8 cellular contexts compared by ENCODE assay signal in genomic region chr5:172959824-172960799, GRCh38. TPM values are rescaled to one million over a fixed set of nuclear protein-coding genes. Genes with fewer than 3 reads are reported as not detected.
A peak's percentile ranks its signal among the peaks of the same experiment; 100 is the strongest.
DNase-seq lines count a peak whose midpoint lies in the region; ATAC-seq, FAIRE-seq and TF ChIP-seq lines count a peak whose summit lies in the region.

No MANE protein-coding gene starts in this region.

- H3K27me3 ChIP-seq in HepG2 (ENCODE audit: control insufficient read depth in 1 of 2, insufficient read depth in 2 of 2, low read length in 2 of 2): peaks cover 0 to 2% of the 10 kb centered on the region in 2 experiments; a peak in 1 of 5 replicates
- H3K27me3 ChIP-seq in tibial artery: no peaks in the 10 kb centered on the region

- no peak for DNase-seq in activated CD4-positive, alpha-beta T cell treated with anti-CD3 and anti-CD28 coated beads, Interleukin-2, amount 10 ng/mL, durations not matched to agents 7 days and 5 days
- no peak for DNase-seq in activated CD4-positive, alpha-beta T cell treated with anti-CD3 and anti-CD28 coated beads for 1 hour
- DNase-seq in amniotic epithelial cell (ENCODE audit: low read depth): peak; percentile 34
- DNase-seq in HepG2 (ENCODE audit: low spot score): no peak
- DNase-seq in tibial artery: no peak
- DNase-seq in NCI-H187 (lab: John Stamatoyannopoulos, UW): no peak
- DNase-seq in HT-29 (ENCODE audit: low spot score): no peak
- DNase-seq in NCI-H1694 treated with DMSO at 0.1 percent for 48 hours (lab: John Stamatoyannopoulos, UW): no peak

- no peak for TF ChIP-seq POLR2A in HepG2 (IDR thresholded peaks at IDR 0.05; ENCODE audit: insufficient read depth in 1 of 2, low read depth in 2 of 2, low read length in 2 of 2)

- H3K4me3 Mint-ChIP-seq in activated CD4-positive, alpha-beta T cell treated with anti-CD3 and anti-CD28 coated beads, Interleukin-2, amount 10 ng/mL, durations not matched to agents 7 days and 5 days: peak overlapping the region; percentile 85

- POLR2A ChIA-PET in activated CD4-positive, alpha-beta T cell treated with anti-CD3 and anti-CD28 coated beads, Interleukin-2, amount 10 ng/mL, durations not matched to agents 7 days and 5 days (lab: Charles Lee): interaction anchor here (0.7 kb wide), 1 partner anchor 33 kb away, joined by 3 read pairs; no protein-coding TSS in a partner anchor
- POLR2A ChIA-PET in HepG2 (lab: Yijun Ruan, JAX): interaction anchor here (0.6 to 1.8 kb wide), 13 partner anchors 12 to 368 kb away, joined by 3 to 17 read pairs (median 4); partner anchors contain the start of genes ATP6V0E1, BNIP1, DUSP1 and STC2

- peaks cover 15% of the 10 kb centered on the region for H3K4me1 ChIP-seq in HepG2 (ENCODE audit: insufficient read depth, low read length)
- H3K4me1 ChIP-seq in tibial artery: peaks cover 0 to 54% (median 21%) of the 10 kb centered on the region in 4 donors

- no peak for ATAC-seq in HepG2

- H3K27ac ChIP-seq in HepG2 (ENCODE audit: extremely low read length, insufficient read depth, low read length) (peak overlapping the region; percentile 81), tibial artery (peak overlapping the region; percentile 79 to 89)

- H3K9me3 ChIP-seq in HepG2 (ENCODE audit: low read length) (no peaks in the 10 kb centered on the region), tibial artery (no peaks in the 10 kb centered on the region)

- H3K36me3 Mint-ChIP-seq in activated CD4-positive, alpha-beta T cell treated with anti-CD3 and anti-CD28 coated beads, Interleukin-2, amount 10 ng/mL, durations not matched to agents 7 days and 5 days (ENCODE audit: low read depth): peaks cover 11% of the 10 kb centered on the region

- peaks cover 13% of the 10 kb centered on the region for H3K79me2 ChIP-seq in HepG2 (ENCODE audit: insufficient read depth, low read length)

- H3K27ac Mint-ChIP-seq in activated CD4-positive, alpha-beta T cell treated with anti-CD3 and anti-CD28 coated beads, Interleukin-2, amount 10 ng/mL, durations not matched to agents 7 days and 5 days: peak overlapping the region; percentile 96

- no peak overlapping the region for H2AFZ ChIP-seq in HepG2 (ENCODE audit: low read length)

- TF ChIP-seq EP300 in HepG2 (IDR thresholded peaks at IDR 0.05; ENCODE audit: low read depth in 2 of 2, low read length in 2 of 2): no peak
- no peak for TF ChIP-seq EP300 in HepG2 (CRISPR knock-in tag; IDR thresholded peaks at IDR 0.05; ENCODE audit: borderline replicate concordance)

- FAIRE-seq in HepG2 (lab: Jason Lieb, UNC): no peak

- CTCF ChIA-PET in activated CD4-positive, alpha-beta T cell treated with anti-CD3 and anti-CD28 coated beads, Interleukin-2, amount 10 ng/mL, durations not matched to agents 7 days and 5 days (lab: Charles Lee): interaction anchor here (0.6 to 2.3 kb wide), 18 partner anchors 8 to 371 kb away, joined by 3 to 15 read pairs (median 5); partner anchors contain the start of gene ATP6V0E1
- CTCF ChIA-PET in HepG2 (lab: Yijun Ruan, JAX; ENCODE audit: low intra/inter-chr PET ratio, low total read pairs): no interaction called here

- BruUV-seq in HepG2 (replicated peaks; lab: Mats Ljungman, UMichigan): TSS peak; percentile 53

- H3K36me3 ChIP-seq in HepG2 (replicated peaks in 1 of 2; ENCODE audit: control insufficient read depth in 1 of 2, insufficient read depth in 2 of 2, low read length in 2 of 2) (peaks cover 1 to 21% of the 10 kb centered on the region in 2 experiments; a peak in 4 of 5 replicates), tibial artery (peaks cover 0 to 25% (median 7%) of the 10 kb centered on the region in 3 donors)

- H3K9ac ChIP-seq in HepG2 (ENCODE audit: insufficient read depth, low read depth, low read length): peak overlapping the region; percentile 98

- in situ Hi-C loops in HepG2 (cut with HindIII; ENCODE audit: extremely low pct_ligation_motif_present, low pct_unique_long_range_greater_than_20kb): no loop called here

- no peak for TF ChIP-seq RAD21 in HepG2 (CRISPR knock-in tag; IDR thresholded peaks at IDR 0.05)

- H3K4me2 ChIP-seq in HepG2 (ENCODE audit: low read depth, low read length): peak overlapping the region; percentile 97

- no peak for TF ChIP-seq CTCF in HepG2 (CRISPR knock-in tag; IDR thresholded peaks at IDR 0.05)
- no peak for TF ChIP-seq CTCF in tibial artery (IDR thresholded peaks at IDR 0.05)

- H3K27me3 Mint-ChIP-seq in activated CD4-positive, alpha-beta T cell treated with anti-CD3 and anti-CD28 coated beads, Interleukin-2, amount 10 ng/mL, durations not matched to agents 7 days and 5 days: peaks cover 1% of the 10 kb centered on the region

- no peaks in the 10 kb centered on the region for H3K9me3 Mint-ChIP-seq in activated CD4-positive, alpha-beta T cell treated with anti-CD3 and anti-CD28 coated beads, Interleukin-2, amount 10 ng/mL, durations not matched to agents 7 days and 5 days

- peak overlapping the region; percentile 81 to 99 (median 91) for H3K4me3 ChIP-seq in HepG2 (replicated peaks in 1 of 3; ENCODE audit: insufficient read depth in 1 of 3, low read depth in 2 of 3, low read length in 3 of 3)
- peak overlapping the region; percentile 85 to 89 for H3K4me3 ChIP-seq in tibial artery

- peaks cover 31% of the 10 kb centered on the region for H3K4me1 Mint-ChIP-seq in activated CD4-positive, alpha-beta T cell treated with anti-CD3 and anti-CD28 coated beads, Interleukin-2, amount 10 ng/mL, durations not matched to agents 7 days and 5 days

- WGBS in HepG2 (ENCODE audit: low lambda C conversion rate): 14% methylated on average over 28 of the region's 28 CpGs

- intact Hi-C loops in HepG2 (cut with micrococcal nuclease; ENCODE audit: unreplicated experiment) (no loop called here), tibial artery (cut with DNase I; ENCODE audit: low total_unique reads) (no loop called here)

- no peaks in the 10 kb centered on the region for H4K20me1 ChIP-seq in HepG2 (ENCODE audit: insufficient read depth, low read length)

TF ChIP-seq in HepG2, 621 proteins besides CTCF, POLR2A, EP300 and RAD21 (continues in another document):
- TF ChIP-seq MED13 (CRISPR knock-in tag; IDR thresholded peaks at IDR 0.05) (no peak), KDM5A (IDR thresholded peaks at IDR 0.05; ENCODE audit: borderline replicate concordance, low read length) (peak; percentile 50), SCMH1 (CRISPR knock-in tag; IDR thresholded peaks at IDR 0.05; ENCODE audit: borderline replicate concordance) (no peak)

RNA-seq across cellular contexts. Expression of gene RPL26L1, which starts 0.9 kb away (rescaled TPM):
- 10 to 100 TPM; 39.9 to 44.3 TPM for total RNA-seq in activated CD4-positive, alpha-beta T cell treated with anti-CD3 and anti-CD28 coated beads, Interleukin-2, amount 10 ng/mL, durations not matched to agents 7 days and 5 days
- total RNA-seq in HepG2 (2016; rRNA removed; fragmentation: Illumina TruSeq; extraction: Trizol): 83.6 and 107 TPM in 2 replicates
- 33.3 and 37.4 TPM in 2 replicates for total RNA-seq in HepG2 (2016; cell fraction: cytosol; rRNA removed; fragmentation: Illumina TruSeq; extraction: Trizol; ENCODE audit: low read depth)
- 76.9 and 117 TPM in 2 replicates for total RNA-seq in HepG2 (2016; cell fraction: insoluble cytoplasmic fraction; rRNA removed; fragmentation: Illumina TruSeq; extraction: Trizol)
- 30.1 and 30.8 TPM in 2 replicates for total RNA-seq in HepG2 (2016; cell fraction: membrane; rRNA removed; fragmentation: Illumina TruSeq; extraction: Trizol)
- total RNA-seq in HepG2 (2016; cell fraction: nucleus; rRNA removed; fragmentation: Illumina TruSeq; extraction: Trizol): 29.9 and 31.6 TPM in 2 replicates
- polyA plus RNA-seq in HepG2 (2011; rRNA removed): 60.0 and 61.2 TPM in 2 replicates
- 63.1 and 67.2 TPM in 2 replicates for polyA plus RNA-seq in HepG2 (2011; cell fraction: cytosol; rRNA removed)
- polyA plus RNA-seq in HepG2 (2011; cell fraction: nucleus; rRNA removed): 19.5 and 21.3 TPM in 2 replicates
- 45.5 and 54.3 TPM in 2 replicates for polyA plus RNA-seq in HepG2 (2012)
- polyA plus RNA-seq in HepG2 (2016; cell fraction: cytosol; fragmentation: Illumina TruSeq; extraction: Trizol; ENCODE audit: low read depth): 32.2 and 38.5 TPM in 2 replicates
- 125 and 151 TPM in 2 replicates for polyA plus RNA-seq in HepG2 (2016; cell fraction: insoluble cytoplasmic fraction; fragmentation: Illumina TruSeq; extraction: Trizol; ENCODE audit: low read depth)
- polyA plus RNA-seq in HepG2 (2016; cell fraction: membrane; fragmentation: Illumina TruSeq; extraction: Trizol; ENCODE audit: low read depth): 30.7 and 36.9 TPM in 2 replicates
- polyA plus RNA-seq in HepG2 (2016; cell fraction: nucleus; fragmentation: Illumina TruSeq; extraction: Trizol; ENCODE audit: insufficient read depth, low read depth): 58.3 and 63.6 TPM in 2 replicates
- 31.1 and 88.5 TPM in 2 replicates for polyA minus RNA-seq in HepG2 (2011; rRNA and poly(A)+ RNA removed; ENCODE audit: low replicate concordance)
- polyA minus RNA-seq in HepG2 (2011; cell fraction: cytosol; rRNA and poly(A)+ RNA removed): 12.4 and 13.4 TPM in 2 replicates
- polyA minus RNA-seq in HepG2 (2011; cell fraction: nucleus; rRNA and poly(A)+ RNA removed): 6.7 and 7.5 TPM in 2 replicates
- total RNA-seq in HT-29 (2014; rRNA removed; shearing (Covaris generic)): 36.6 and 41.9 TPM in 2 replicates

RNA-seq across cellular contexts. Expression of gene ATP6V0E1, which starts 23.5 kb away (rescaled TPM):
- total RNA-seq in activated CD4-positive, alpha-beta T cell treated with anti-CD3 and anti-CD28 coated beads, Interleukin-2, amount 10 ng/mL, durations not matched to agents 7 days and 5 days: 100 to 1,000 TPM; 168 to 192 TPM
- total RNA-seq in HepG2 (2016; rRNA removed; fragmentation: Illumina TruSeq; extraction: Trizol): 121 and 143 TPM in 2 replicates
- 42.6 and 60.2 TPM in 2 replicates for total RNA-seq in HepG2 (2016; cell fraction: cytosol; rRNA removed; fragmentation: Illumina TruSeq; extraction: Trizol; ENCODE audit: low read depth)
- 133 and 156 TPM in 2 replicates for total RNA-seq in HepG2 (2016; cell fraction: insoluble cytoplasmic fraction; rRNA removed; fragmentation: Illumina TruSeq; extraction: Trizol)
- total RNA-seq in HepG2 (2016; cell fraction: membrane; rRNA removed; fragmentation: Illumina TruSeq; extraction: Trizol): 107 and 116 TPM in 2 replicates
- 95.8 and 110 TPM in 2 replicates for total RNA-seq in HepG2 (2016; cell fraction: nucleus; rRNA removed; fragmentation: Illumina TruSeq; extraction: Trizol)
- polyA plus RNA-seq in HepG2 (2011; rRNA removed): 215 TPM in 2 replicates
- polyA plus RNA-seq in HepG2 (2011; cell fraction: cytosol; rRNA removed): 78.6 and 139 TPM in 2 replicates
- 23.8 and 34.6 TPM in 2 replicates for polyA plus RNA-seq in HepG2 (2011; cell fraction: nucleus; rRNA removed)
- 174 and 183 TPM in 2 replicates for polyA plus RNA-seq in HepG2 (2012)
- 84.5 and 116 TPM in 2 replicates for polyA plus RNA-seq in HepG2 (2016; cell fraction: cytosol; fragmentation: Illumina TruSeq; extraction: Trizol; ENCODE audit: low read depth)
- polyA plus RNA-seq in HepG2 (2016; cell fraction: insoluble cytoplasmic fraction; fragmentation: Illumina TruSeq; extraction: Trizol; ENCODE audit: low read depth): 157 and 171 TPM in 2 replicates
- 138 and 160 TPM in 2 replicates for polyA plus RNA-seq in HepG2 (2016; cell fraction: membrane; fragmentation: Illumina TruSeq; extraction: Trizol; ENCODE audit: low read depth)
- polyA plus RNA-seq in HepG2 (2016; cell fraction: nucleus; fragmentation: Illumina TruSeq; extraction: Trizol; ENCODE audit: insufficient read depth, low read depth): 222 and 234 TPM in 2 replicates
- polyA minus RNA-seq in HepG2 (2011; rRNA and poly(A)+ RNA removed; ENCODE audit: low replicate concordance): 128 and 158 TPM in 2 replicates
- 39.6 and 40.0 TPM in 2 replicates for polyA minus RNA-seq in HepG2 (2011; cell fraction: cytosol; rRNA and poly(A)+ RNA removed)
- 19.4 and 38.8 TPM in 2 replicates for polyA minus RNA-seq in HepG2 (2011; cell fraction: nucleus; rRNA and poly(A)+ RNA removed)
- 90.3 and 90.5 TPM in 2 replicates for total RNA-seq in HT-29 (2014; rRNA removed; shearing (Covaris generic))
